14 cellular contexts compared by ENCODE assay signal in genomic region chr2:205934443-205934842, GRCh38.
DNase-seq lines count a peak whose midpoint lies in the region; ATAC-seq, FAIRE-seq and TF ChIP-seq lines count a peak whose summit lies in the region.
"Had no signal": no experiment of that assay in that cellular context is flagged by ENCODE, and none has a peak within 500 bp of the region (broad histone marks: within the 10 kb centered on the region; RNA-seq: fewer than 3 reads in every experiment).

No MANE protein-coding gene starts in this region.

- peak; percentile 44; the same call in 2 of the 3 replicates for ATAC-seq in GM23338
- no peak for ATAC-seq in HG03439 (IDR thresholded peaks at IDR 0.05; ENCODE audit: unreplicated experiment)

- no peak overlapping the region for H3K27ac Mint-ChIP-seq in GM23338
- H3K27ac Mint-ChIP-seq: activated naive CD4-positive, alpha-beta T cell treated with anti-CD3 and anti-CD28 coated beads, Interleukin-2, amount 50 U/mL, for 24 hours had no signal

- H3K4me3 ChIP-seq in GM23338 (no peak overlapping the region), kidney (ENCODE audit: low read length in 2 of 2) (no peak overlapping the region), OCI-LY7 (ENCODE audit: low read depth, low read length, poor library complexity, severe bottlenecking) (no peak overlapping the region)
- H3K4me3 ChIP-seq: dorsolateral prefrontal cortex, upper lobe of left lung had no signal

- H3K36me3 Mint-ChIP-seq in GM23338 (ENCODE audit: low read depth): peaks cover 3% of the 10 kb centered on the region; the same call in 1 of the 3 replicates
- H3K36me3 Mint-ChIP-seq: activated naive CD4-positive, alpha-beta T cell treated with anti-CD3 and anti-CD28 coated beads, Interleukin-2, amount 50 U/mL, for 24 hours had no signal

- peaks cover 23% of the 10 kb centered on the region for H3K4me1 Mint-ChIP-seq in GM23338
- H3K4me1 Mint-ChIP-seq: activated naive CD4-positive, alpha-beta T cell treated with anti-CD3 and anti-CD28 coated beads, Interleukin-2, amount 50 U/mL, for 24 hours had no signal

- CTCF ChIA-PET in OCI-LY7 (lab: Charles Lee; ENCODE audit: unreplicated experiment): no interaction called here

- H3K27ac ChIP-seq in GM23338 (ENCODE audit: low read depth) (no peak overlapping the region), kidney (ENCODE audit: low read depth in 2 of 2, low read length in 2 of 2) (no peak overlapping the region), OCI-LY7 (ENCODE audit: low read depth, low read length, poor library complexity, severe bottlenecking) (no peak overlapping the region)
- H3K27ac ChIP-seq: dorsolateral prefrontal cortex, upper lobe of left lung had no signal

- no peaks in the 10 kb centered on the region for H4K20me1 ChIP-seq in GM23338 (replicated peaks; ENCODE audit: insufficient read depth)
- H4K20me1 ChIP-seq in OCI-LY7 (ENCODE audit: insufficient read depth, low read length): no peaks in the 10 kb centered on the region

- POLR2A ChIA-PET in OCI-LY7 (lab: Charles Lee): interaction anchor here (0.6 to 1.2 kb wide), 2 partner anchors 10 to 116 kb away, joined by 3 to 4 read pairs; no protein-coding TSS in a partner anchor

- peak; percentile 37 for FAIRE-seq in kidney (lab: Jason Lieb, UNC)

- H3K79me2 ChIP-seq in GM23338 (replicated peaks; ENCODE audit: insufficient read depth) (no peaks in the 10 kb centered on the region), OCI-LY7 (ENCODE audit: insufficient read depth, low read depth, low read length) (no peaks in the 10 kb centered on the region)

- H3K4me1 ChIP-seq in GM23338 (ENCODE audit: insufficient read depth) (peaks cover 18% of the 10 kb centered on the region), kidney (ENCODE audit: control insufficient read depth in 1 of 2, insufficient read depth in 1 of 2, low read depth in 1 of 2, low read length in 2 of 2) (peaks cover 0 to 3% of the 10 kb centered on the region in 2 donors), OCI-LY7 (ENCODE audit: insufficient read depth, low read length, poor library complexity, severe bottlenecking) (no peaks in the 10 kb centered on the region)

- no peak overlapping the region for H2AFZ ChIP-seq in GM23338
- H2AFZ ChIP-seq in OCI-LY7 (ENCODE audit: low read length): no peak overlapping the region

- H3K4me2 ChIP-seq in GM23338 (no peak overlapping the region), OCI-LY7 (ENCODE audit: low read length) (no peak overlapping the region)

- no peak overlapping the region for H3K4me3 Mint-ChIP-seq in GM23338
- H3K4me3 Mint-ChIP-seq: activated naive CD4-positive, alpha-beta T cell treated with anti-CD3 and anti-CD28 coated beads, Interleukin-2, amount 50 U/mL, for 24 hours had no signal

- DNase-seq in ACHN: peak; percentile 24
- peak; percentile 47 for DNase-seq in GM23338 (ENCODE audit: low spot score)
- peak; percentile 10 for DNase-seq in amniotic epithelial cell (ENCODE audit: low read depth)
- DNase-seq in kidney: no peak
- DNase-seq in C1 segment of cervical spinal cord (lab: John Stamatoyannopoulos, UW): no peak
- no peak for DNase-seq in OCI-LY7 (ENCODE audit: low spot score)
- DNase-seq in SHP77 treated with DMSO at 0.1 percent for 48 hours (lab: John Stamatoyannopoulos, UW): no peak
- DNase-seq: activated CD4-positive, alpha-beta T cell treated with anti-CD3 and anti-CD28 coated beads, Interleukin-2, amount 50 U/mL, for 1 hour; dorsolateral prefrontal cortex; NCI-H1092; NCI-H510A treated with DMSO at 0.1 percent for 48 hours; upper lobe of left lung had no signal

- no peaks in the 10 kb centered on the region; the same call in 2 of the 3 replicates for H3K9me3 Mint-ChIP-seq in GM23338
- H3K9me3 Mint-ChIP-seq: activated naive CD4-positive, alpha-beta T cell treated with anti-CD3 and anti-CD28 coated beads, Interleukin-2, amount 50 U/mL, for 24 hours had no signal

- in situ Hi-C loops in ACHN (cut with HindIII; ENCODE audit: low pct_ligation_motif_present, low pct_unique_long_range_greater_than_20kb, low sequenced_read_pairs): no loop called here

- intact Hi-C loops in kidney (cut with DNase I): no loop called here
- intact Hi-C loops in OCI-LY7 (cut with micrococcal nuclease; ENCODE audit: unreplicated experiment): no loop called here

- no peak overlapping the region for H3K9ac ChIP-seq in kidney (ENCODE audit: low read length in 2 of 2)

- H3K27me3 Mint-ChIP-seq in GM23338 (ENCODE audit: insufficient read depth, low read depth, poor library complexity): no peaks in the 10 kb centered on the region

- H3K27me3 ChIP-seq in GM23338 (ENCODE audit: insufficient read depth): no peaks in the 10 kb centered on the region
- H3K27me3 ChIP-seq: upper lobe of left lung had no signal

- 0 out of 2 replicates have a peak, but pooled peaks cover 8% of the 10 kb centered on the region for H3K9me2 ChIP-seq in GM23338 (ENCODE audit: insufficient read depth)
- H3K9me2 ChIP-seq in OCI-LY7 (ENCODE audit: insufficient read depth, low read length): no peaks in the 10 kb centered on the region

- H3F3A ChIP-seq in GM23338 (replicated peaks; ENCODE audit: low read depth): no peaks in the 10 kb centered on the region

- peak; percentile 32 to 54; a peak in 3 of 4 replicates for TF ChIP-seq CTCF in GM23338 (conservative IDR thresholded peaks at IDR 0.05; ENCODE audit: low read depth in 2 of 2)
- TF ChIP-seq CTCF in kidney (IDR thresholded peaks at IDR 0.05; ENCODE audit: borderline replicate concordance, extremely low read depth, insufficient read depth): no peak
- TF ChIP-seq CTCF in OCI-LY7 (conservative IDR thresholded peaks at IDR 0.05; ENCODE audit: low read length): no peak

- no peaks in the 10 kb centered on the region for H3K36me3 ChIP-seq in GM23338 (ENCODE audit: insufficient read depth)
- no peaks in the 10 kb centered on the region for H3K36me3 ChIP-seq in kidney (ENCODE audit: control insufficient read depth in 1 of 2, insufficient read depth in 2 of 2, low read length in 2 of 2)
- no peaks in the 10 kb centered on the region for H3K36me3 ChIP-seq in OCI-LY7 (ENCODE audit: insufficient read depth, low read length)
- H3K36me3 ChIP-seq: upper lobe of left lung had no signal

- H3K9me3 ChIP-seq in kidney (ENCODE audit: control insufficient read depth in 1 of 2, low read length in 2 of 2) (no peaks in the 10 kb centered on the region), OCI-LY7 (ENCODE audit: low read length) (no peaks in the 10 kb centered on the region)
- H3K9me3 ChIP-seq: upper lobe of left lung had no signal

- no TSS peak for BruUV-seq in OCI-LY7 (replicated peaks; lab: Mats Ljungman, UMichigan)

TF ChIP-seq in GM23338, 12 proteins besides CTCF, POLR2A, EP300 and RAD21 (continues in another document):
- no peak for TF ChIP-seq ZNF331 (CRISPR knock-in tag; IDR thresholded peaks at IDR 0.05; ENCODE audit: low read depth)
- TF ChIP-seq JUNB (IDR thresholded peaks at IDR 0.05; ENCODE audit: unreplicated experiment): no peak

Comparison
In these comparisons a context has a peak if more than half of its experiments do, and no peak if none do; other contexts are left out.
1. DNase-seq: peak in ACHN (single experiment), GM23338 (single experiment) and amniotic epithelial cell (single experiment); none in kidney (single experiment), C1 segment of cervical spinal cord (0 of 14), OCI-LY7 (single experiment) and SHP77 treated with DMSO at 0.1 percent for 48 hours (single experiment).
2. CTCF ChIP-seq: peak in GM23338 (2 of 2); none in kidney (single experiment) and OCI-LY7 (single experiment).